ENCODE assay signal across 13 cellular contexts in genomic region chr5:150401376-150402201, GRCh38. TPM values are rescaled to one million over a fixed set of nuclear protein-coding genes. Genes with fewer than 3 reads are reported as not detected.
A peak's percentile ranks its signal among the peaks of the same experiment; 100 is the strongest.
DNase-seq lines count a peak whose midpoint lies in the region; ATAC-seq and TF ChIP-seq lines count a peak whose summit lies in the region.
"Had no signal": no experiment of that assay in that cellular context is flagged by ENCODE, and none has a peak within 500 bp of the region (broad histone marks: within the 10 kb centered on the region; RNA-seq: fewer than 3 reads in every experiment).

No MANE protein-coding gene starts in this region.

- intact Hi-C loops in naive thymus-derived CD4-positive, alpha-beta T cell (cut with micrococcal nuclease): no loop called here
- intact Hi-C loops in heart right ventricle (cut with DNase I): loop anchor here in 1 of 10 donors (5.0 kb wide), 1 partner anchor 36 kb away; no protein-coding TSS in a partner anchor

- no peaks in the 10 kb centered on the region for H3K9me3 ChIP-seq in CD8-positive, alpha-beta memory T cell (ENCODE audit: low read length)
- H3K9me3 ChIP-seq in naive thymus-derived CD4-positive, alpha-beta T cell (ENCODE audit: control insufficient read depth in 2 of 3, low read length in 3 of 3): no peaks in the 10 kb centered on the region
- no peaks in the 10 kb centered on the region for H3K9me3 ChIP-seq in heart right ventricle
- H3K9me3 ChIP-seq: gastrocnemius medialis, sigmoid colon had no signal

- H3K4me3 ChIP-seq in CD8-positive, alpha-beta memory T cell (ENCODE audit: low read length): no peak overlapping the region
- H3K4me3 ChIP-seq in naive thymus-derived CD4-positive, alpha-beta T cell (ENCODE audit: low read length): no peak overlapping the region
- no peak overlapping the region for H3K4me3 ChIP-seq in heart right ventricle
- H3K4me3 ChIP-seq: gastrocnemius medialis, sigmoid colon had no signal

- in situ Hi-C loops in GM18951 (cut with MboI; ENCODE audit: low sequenced_read_pairs, unreplicated experiment): no loop called here

- peak; percentile 57 for TF ChIP-seq POLR2A in GM18951 (IDR thresholded peaks at IDR 0.05; ENCODE audit: extremely low read depth, insufficient read depth, insufficient read length)

- peaks cover 4 to 50% (median 6%) of the 10 kb centered on the region in 3 donors for H3K4me1 Mint-ChIP-seq in CD8-positive, alpha-beta memory T cell
- no peaks in the 10 kb centered on the region for H3K4me1 Mint-ChIP-seq in activated T-helper 17 cell treated with anti-CD3 and anti-CD28 coated beads, Interleukin-2, amount 50 U/mL, for 72 hours
- H3K4me1 Mint-ChIP-seq in naive thymus-derived CD4-positive, alpha-beta T cell: peaks cover 0 to 8% (median 5%) of the 10 kb centered on the region in 7 donors

- peaks cover 11 to 89% (median 13%) of the 10 kb centered on the region in 3 donors for H3K36me3 Mint-ChIP-seq in CD8-positive, alpha-beta memory T cell
- H3K36me3 Mint-ChIP-seq in activated T-helper 17 cell treated with anti-CD3 and anti-CD28 coated beads, Interleukin-2, amount 50 U/mL, for 72 hours (ENCODE audit: low read depth): peaks cover 99% of the 10 kb centered on the region
- H3K36me3 Mint-ChIP-seq in naive thymus-derived CD4-positive, alpha-beta T cell: peaks cover 6 to 39% (median 9%) of the 10 kb centered on the region in 5 donors

- ATAC-seq in activated T-helper 17 cell treated with anti-CD3 and anti-CD28 coated beads, Interleukin-2, amount 50 U/mL, for 72 hours (replicated peaks): no peak
- ATAC-seq in naive thymus-derived CD4-positive, alpha-beta T cell: no peak
- ATAC-seq in heart right ventricle: no peak
- no peak for ATAC-seq in HG02981 (IDR thresholded peaks at IDR 0.05; ENCODE audit: unreplicated experiment)
- ATAC-seq: gastrocnemius medialis had no signal

- 65 to 71% methylated on average over 10 of the region's 10 CpGs for WGBS in heart right ventricle, 2 donors

- DNase-seq in CD8-positive, alpha-beta memory T cell: no peak
- DNase-seq in naive thymus-derived CD4-positive, alpha-beta T cell: no peak
- DNase-seq in Ammon's horn (ENCODE audit: low spot score): no peak
- DNase-seq in NCI-H748 treated with DMSO at 0.1 percent for 48 hours (lab: John Stamatoyannopoulos, UW): no peak
- DNase-seq in heart right ventricle: no peak
- DNase-seq: gastrocnemius medialis, NCI-H1436 treated with DMSO at 0.1 percent for 48 hours, NCI-H446 treated with DMSO at 0.1 percent for 48 hours, RPMI8226, sigmoid colon had no signal

- no peaks in the 10 kb centered on the region for H3K4me1 ChIP-seq in CD8-positive, alpha-beta memory T cell (ENCODE audit: insufficient read depth, low read length)
- peaks cover 0 to 3% of the 10 kb centered on the region in 2 donors for H3K4me1 ChIP-seq in naive thymus-derived CD4-positive, alpha-beta T cell (ENCODE audit: control insufficient read depth in 2 of 2, insufficient read depth in 2 of 2, low read length in 2 of 2)
- peaks cover 0 to 32% (median 4%) of the 10 kb centered on the region in 9 donors for H3K4me1 ChIP-seq in heart right ventricle
- H3K4me1 ChIP-seq: gastrocnemius medialis, sigmoid colon had no signal

- H3K9me3 Mint-ChIP-seq in CD8-positive, alpha-beta memory T cell: no peaks in the 10 kb centered on the region
- H3K9me3 Mint-ChIP-seq in activated T-helper 17 cell treated with anti-CD3 and anti-CD28 coated beads, Interleukin-2, amount 50 U/mL, for 72 hours: no peaks in the 10 kb centered on the region
- no peaks in the 10 kb centered on the region for H3K9me3 Mint-ChIP-seq in naive thymus-derived CD4-positive, alpha-beta T cell

- peak overlapping the region; percentile 55 to 90 (median 86) for H3K27ac Mint-ChIP-seq in CD8-positive, alpha-beta memory T cell
- peak overlapping the region; percentile 66 for H3K27ac Mint-ChIP-seq in activated T-helper 17 cell treated with anti-CD3 and anti-CD28 coated beads, Interleukin-2, amount 50 U/mL, for 72 hours
- peak overlapping the region; percentile 9 to 79 (median 30) for H3K27ac Mint-ChIP-seq in naive thymus-derived CD4-positive, alpha-beta T cell

- H3K27me3 ChIP-seq in CD8-positive, alpha-beta memory T cell (ENCODE audit: insufficient read depth, low read length, poor library complexity, severe bottlenecking): no peaks in the 10 kb centered on the region
- no peaks in the 10 kb centered on the region for H3K27me3 ChIP-seq in naive thymus-derived CD4-positive, alpha-beta T cell (ENCODE audit: control insufficient read depth in 2 of 2, insufficient read depth in 2 of 2, low read length in 2 of 2)
- no peaks in the 10 kb centered on the region for H3K27me3 ChIP-seq in heart right ventricle
- H3K27me3 ChIP-seq: gastrocnemius medialis, sigmoid colon had no signal

- H3K4me3 Mint-ChIP-seq in CD8-positive, alpha-beta memory T cell: peak overlapping the region in 1 of 7 donors; percentile 55
- H3K4me3 Mint-ChIP-seq in activated T-helper 17 cell treated with anti-CD3 and anti-CD28 coated beads, Interleukin-2, amount 50 U/mL, for 72 hours: no peak overlapping the region
- H3K4me3 Mint-ChIP-seq in naive thymus-derived CD4-positive, alpha-beta T cell: peak overlapping the region in 1 of 10 donors; percentile 26

- H3K36me3 ChIP-seq in CD8-positive, alpha-beta memory T cell (ENCODE audit: insufficient read depth, low read length): peaks cover 66% of the 10 kb centered on the region
- H3K36me3 ChIP-seq in naive thymus-derived CD4-positive, alpha-beta T cell (ENCODE audit: control insufficient read depth in 2 of 3, insufficient read depth in 3 of 3, low read length in 3 of 3): peaks cover 0 to 96% (median 27%) of the 10 kb centered on the region in 3 experiments
- H3K36me3 ChIP-seq in heart right ventricle: peaks cover 0 to 100% (median 34%) of the 10 kb centered on the region in 9 donors

- CTCF ChIA-PET in CD8-positive, alpha-beta memory T cell (lab: Charles Lee): interaction anchor here (1.2 to 4.2 kb wide), 2 partner anchors 9 to 34 kb away, joined by 4 to 31 read pairs; partner anchors contain the start of gene CD74
- CTCF ChIA-PET in naive thymus-derived CD4-positive, alpha-beta T cell (lab: Charles Lee): no interaction called here

- TF ChIP-seq CTCF in heart right ventricle (IDR thresholded peaks at IDR 0.05): no peak

- H3K27ac ChIP-seq in CD8-positive, alpha-beta memory T cell (ENCODE audit: low read depth, low read length): peak overlapping the region; percentile 16
- H3K27ac ChIP-seq in naive thymus-derived CD4-positive, alpha-beta T cell (ENCODE audit: low read depth, low read length): no peak overlapping the region
- H3K27ac ChIP-seq in heart right ventricle: no peak overlapping the region
- H3K27ac ChIP-seq: gastrocnemius medialis, sigmoid colon had no signal

- POLR2A ChIA-PET in CD8-positive, alpha-beta memory T cell (lab: Charles Lee): no interaction called here
- POLR2A ChIA-PET in naive thymus-derived CD4-positive, alpha-beta T cell (lab: Charles Lee): interaction anchor here (0.9 to 1.4 kb wide), 2 partner anchors 9 to 47 kb away, joined by 3 to 4 read pairs; no protein-coding TSS in a partner anchor

- H3K27me3 Mint-ChIP-seq in CD8-positive, alpha-beta memory T cell: peaks cover 0 to 4% of the 10 kb centered on the region in 2 donors
- H3K27me3 Mint-ChIP-seq in activated T-helper 17 cell treated with anti-CD3 and anti-CD28 coated beads, Interleukin-2, amount 50 U/mL, for 72 hours: no peaks in the 10 kb centered on the region
- H3K27me3 Mint-ChIP-seq in naive thymus-derived CD4-positive, alpha-beta T cell: no peaks in the 10 kb centered on the region

RNA-seq across cellular contexts. Expression of gene CD74, which starts 11.1 kb away (rescaled TPM):
- total RNA-seq in CD8-positive, alpha-beta memory T cell: 100 to 1,000 TPM; 319 to 324 TPM
- polyA plus RNA-seq in CD8-positive, alpha-beta memory T cell: 1,273 TPM
- 100 to 1,000 TPM; 265 to 629 TPM for total RNA-seq in activated T-helper 17 cell treated with anti-CD3 and anti-CD28 coated beads, Interleukin-2, amount 50 U/mL, for 72 hours
- 1,000 to 10,000 TPM in 1 of 5 experiments, 100 to 1,000 TPM in 4; 153 to 1,948 (median 540) TPM for total RNA-seq in naive thymus-derived CD4-positive, alpha-beta T cell
- 100 to 1,000 TPM; 295 to 413 TPM for polyA plus RNA-seq in naive thymus-derived CD4-positive, alpha-beta T cell
- 1,000 to 10,000 TPM in 1 of 10 donors, 100 to 1,000 TPM in 9; 120 to 2,270 (median 303) TPM for total RNA-seq in heart right ventricle
- 100 to 1,000 TPM; 211 to 298 TPM for polyA plus RNA-seq in heart right ventricle

RNA-seq across cellular contexts. Expression of gene TCOF1, which starts 44.1 kb away (rescaled TPM):
- 100 to 1,000 TPM; 116 to 120 TPM for total RNA-seq in CD8-positive, alpha-beta memory T cell
- polyA plus RNA-seq in CD8-positive, alpha-beta memory T cell: 33.1 TPM
- total RNA-seq in activated T-helper 17 cell treated with anti-CD3 and anti-CD28 coated beads, Interleukin-2, amount 50 U/mL, for 72 hours: 100 to 1,000 TPM in 1 of 2 donors, 10 to 100 TPM in 1; 55.3 to 117 TPM
- total RNA-seq in naive thymus-derived CD4-positive, alpha-beta T cell: 10 to 100 TPM; 45.9 to 60.0 (median 54.6) TPM
- polyA plus RNA-seq in naive thymus-derived CD4-positive, alpha-beta T cell: 10 to 100 TPM in 1 of 2 donors, 1 to 10 TPM in 1; 3.9 to 27.0 TPM
- 10 to 100 TPM; 12.4 to 21.3 (median 14.3) TPM for total RNA-seq in heart right ventricle
- polyA plus RNA-seq in heart right ventricle: 10 to 100 TPM; 12.6 to 14.1 TPM

RNA-seq across cellular contexts. Expression of gene RPS14, which starts 48.0 kb away (rescaled TPM):
- 1,000 to 10,000 TPM; 2,924 to 3,007 TPM for total RNA-seq in CD8-positive, alpha-beta memory T cell
- polyA plus RNA-seq in CD8-positive, alpha-beta memory T cell: 6,416 TPM
- 1,000 to 10,000 TPM; 2,772 to 2,939 TPM for total RNA-seq in activated T-helper 17 cell treated with anti-CD3 and anti-CD28 coated beads, Interleukin-2, amount 50 U/mL, for 72 hours
- total RNA-seq in naive thymus-derived CD4-positive, alpha-beta T cell: 1,000 to 10,000 TPM; 2,331 to 7,378 (median 6,414) TPM
- over 10,000 TPM in 1 of 2 donors, 1,000 to 10,000 TPM in 1; 8,640 to 11,248 TPM for polyA plus RNA-seq in naive thymus-derived CD4-positive, alpha-beta T cell
- 1,000 to 10,000 TPM in 9 of 10 donors, 100 to 1,000 TPM in 1; 984 to 1,344 (median 1,239) TPM for total RNA-seq in heart right ventricle
- polyA plus RNA-seq in heart right ventricle: 1,000 to 10,000 TPM; 1,373 to 4,233 TPM

Comparison
In these comparisons a context has a peak if more than half of its experiments do, and no peak if none do; other contexts are left out.
1. H3K27ac Mint-ChIP-seq: peak in every context shown above with its lines; median percentile 86 in CD8-positive, alpha-beta memory T cell; 66 in activated T-helper 17 cell treated with anti-CD3 and anti-CD28 coated beads, Interleukin-2, amount 50 U/mL, for 72 hours; 30 in naive thymus-derived CD4-positive, alpha-beta T cell.